In genomic region chr14:92609955-92610354, GRCh38 we compare ENCODE assay signal across 17 cellular contexts.
DNase-seq lines count a peak whose midpoint lies in the region; ATAC-seq and TF ChIP-seq lines count a peak whose summit lies in the region.
"Had no signal": no experiment of that assay in that cellular context is flagged by ENCODE, and none has a peak within 500 bp of the region (broad histone marks: within the 10 kb centered on the region; RNA-seq: fewer than 3 reads in every experiment).

No MANE protein-coding gene starts in this region.

- intact Hi-C loops in sigmoid colon (cut with DNase I) = no loop called here

- POLR2A ChIA-PET in RWPE1 (lab: Yijun Ruan, JAX; ENCODE audit: low non-redundant PET) = interaction anchor here (0.7 kb wide), 1 partner anchor 427 kb away, joined by 4 read pairs; no protein-coding TSS in a partner anchor

- no peak for TF ChIP-seq EP300 in sigmoid colon (IDR thresholded peaks at IDR 0.05)

- no peak for ATAC-seq in GM18520 (IDR thresholded peaks at IDR 0.05; ENCODE audit: unreplicated experiment)
- ATAC-seq: activated CD4-positive, alpha-beta T cell treated with anti-CD3 and anti-CD28 coated beads for 36 hours had no signal

- CTCF ChIA-PET in RWPE1 (lab: Yijun Ruan, JAX) = interaction anchor here (0.7 kb wide), 1 partner anchor 14 kb away, joined by 3 read pairs; no protein-coding TSS in a partner anchor

- no peaks in the 10 kb centered on the region for H4K20me1 ChIP-seq in GM23248 (ENCODE audit: insufficient read depth)

- DNase-seq in GM23248 (peak; percentile 54), RWPE1 (ENCODE audit: low spot score) (no peak), fibroblast of villous mesenchyme (ENCODE audit: low read depth) (peak; percentile 52), sigmoid colon (no peak), NCI-H187 treated with DMSO at 0.1 percent for 48 hours (lab: John Stamatoyannopoulos, UW) (no peak)
- DNase-seq in effector CD4-positive, alpha-beta T cell = no peak
- DNase-seq: activated CD4-positive, alpha-beta T cell treated with anti-CD3 and anti-CD28 coated beads for 36 hours; Caco-2; midbrain; NCI-H1436; NCI-H2171; NCI-H748 treated with DMSO at 0.1 percent for 48 hours; occipital lobe; right lobe of liver; stimulated activated naive CD4-positive, alpha-beta T cell treated with Interleukin-2 at 50 U/mL for 16 hours; tibial artery had no signal

- no peak for TF ChIP-seq POLR2A in sigmoid colon (IDR thresholded peaks at IDR 0.05)

- WGBS in GM23248 (ENCODE audit: low coverage in 1 of 2, low lambda C conversion rate in 2 of 2, missing lambda C conversion rate in 2 of 2), 2 experiments = 87 to 93% methylated on average over 4 of the region's 4 CpGs
- WGBS in sigmoid colon, 2 donors = 87 to 90% methylated on average over 4 of the region's 4 CpGs

- H3K27ac ChIP-seq in GM23248 (no peak overlapping the region), RWPE1 (peak overlapping the region; percentile 39), sigmoid colon (peak overlapping the region in 3 of 4 donors; percentile 70 to 95 (median 87))
- H3K27ac ChIP-seq: right lobe of liver, tibial artery had no signal

- H3K36me3 ChIP-seq in GM23248 (ENCODE audit: low read depth) (no peaks in the 10 kb centered on the region), sigmoid colon (no peaks in the 10 kb centered on the region)
- H3K36me3 ChIP-seq: right lobe of liver, tibial artery had no signal

- H3K9me2 ChIP-seq in GM23248 (ENCODE audit: insufficient read depth) = no peaks in the 10 kb centered on the region

- H3K4me1 ChIP-seq in GM23248 (ENCODE audit: insufficient read depth) (peaks cover 4% of the 10 kb centered on the region; the same call in 1 of the 2 replicates), sigmoid colon (peaks cover 0 to 69% (median 43%) of the 10 kb centered on the region in 4 donors)
- H3K4me1 ChIP-seq: Caco-2 had no signal

- H3K4me3 ChIP-seq in GM23248 = no peak overlapping the region
- H3K4me3 ChIP-seq in fibroblast of villous mesenchyme (ENCODE audit: low read depth, low read length) = no peak overlapping the region
- H3K4me3 ChIP-seq in sigmoid colon = no peak overlapping the region
- H3K4me3 ChIP-seq: right lobe of liver, tibial artery had no signal

- no peak overlapping the region for H2AFZ ChIP-seq in GM23248

- peaks cover 14% of the 10 kb centered on the region for H3F3A ChIP-seq in GM23248 (ENCODE audit: insufficient read depth)

- no peak overlapping the region for H3K4me2 ChIP-seq in GM23248 (ENCODE audit: unreplicated experiment)

- in situ Hi-C loops in GM23248 (cut with MboI) = no loop called here

- no peak for TF ChIP-seq CTCF in RWPE1 (conservative IDR thresholded peaks at IDR 0.05; ENCODE audit: low read depth)
- TF ChIP-seq CTCF in fibroblast of villous mesenchyme (IDR thresholded peaks at IDR 0.05; ENCODE audit: insufficient read depth, low read depth, low read length) = no peak
- TF ChIP-seq CTCF in sigmoid colon (IDR thresholded peaks at IDR 0.05) = no peak

- H3K9me3 ChIP-seq in GM23248 (ENCODE audit: low read depth) (no peaks in the 10 kb centered on the region), sigmoid colon (no peaks in the 10 kb centered on the region)
- H3K9me3 ChIP-seq: Caco-2, right lobe of liver, tibial artery had no signal

- 0 out of 2 replicates have a peak, but pooled peaks cover 8% of the 10 kb centered on the region for H3K79me2 ChIP-seq in GM23248 (ENCODE audit: insufficient read depth)

- no peak overlapping the region for H3K9ac ChIP-seq in GM23248

- H3K27me3 ChIP-seq in GM23248 (replicated peaks; ENCODE audit: insufficient read depth) (no peaks in the 10 kb centered on the region), sigmoid colon (no peaks in the 10 kb centered on the region)
- H3K27me3 ChIP-seq: right lobe of liver, tibial artery had no signal

Comparison
In these comparisons a context has a peak if more than half of its experiments do, and no peak if none do; other contexts are left out.
1. DNase-seq: peak in GM23248 (single experiment) and fibroblast of villous mesenchyme (single experiment); none in RWPE1 (single experiment), sigmoid colon (single experiment), effector CD4-positive, alpha-beta T cell (single experiment) and NCI-H187 treated with DMSO at 0.1 percent for 48 hours (single experiment).